Comparison of ENCODE assay signal across 34 cellular contexts in the genomic region with DNA sequence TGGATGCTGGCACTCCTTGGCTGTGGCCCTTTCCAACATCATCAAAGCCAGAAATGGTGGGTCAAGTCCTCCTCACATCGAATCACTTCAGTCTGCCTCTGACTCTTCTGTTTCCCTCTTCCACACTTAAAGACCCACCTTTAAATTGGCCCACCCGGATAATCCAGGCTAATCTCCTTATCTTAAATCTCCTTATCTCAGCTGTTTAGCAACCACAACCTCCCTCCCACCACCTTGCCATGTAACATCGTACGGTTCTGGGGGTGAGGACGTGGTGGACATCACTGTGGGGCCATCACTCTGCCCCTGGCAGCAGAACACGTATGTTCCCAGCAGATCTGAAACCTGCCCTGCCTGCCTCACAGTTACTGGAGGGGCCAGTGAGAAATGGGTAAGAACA. TPM values are rescaled to one million over a fixed set of nuclear protein-coding genes. Genes with fewer than 3 reads are reported as not detected.
"Had no signal": no experiment of that assay in that cellular context is flagged by ENCODE, and none has a peak within 500 bp of the region (broad histone marks: within the 10 kb centered on the region; RNA-seq: fewer than 3 reads in every experiment).

No MANE protein-coding gene starts in this region.

- ATAC-seq: activated CD8-positive, alpha-beta T cell treated with anti-CD3 and anti-CD28 coated beads for 36 hours; Right ventricle myocardium inferior had no signal

- H3K4me1 ChIP-seq: ascending aorta had no signal

- H3K9me3 ChIP-seq: ascending aorta had no signal

- H3K27me3 ChIP-seq: ascending aorta, cardiac muscle cell had no signal

- H3K27ac Mint-ChIP-seq: activated CD4-positive, alpha-beta T cell treated with anti-CD3 and anti-CD28 coated beads, Interleukin-2, amount 10 ng/mL, durations not matched to agents 24 days and 14 days; activated CD8-positive, alpha-beta T cell treated with anti-CD3 and anti-CD28 coated beads for 36 hours; activated naive CD4-positive, alpha-beta T cell treated with anti-CD3 and anti-CD28 coated beads, Interleukin-2, amount 50 U/mL, for 24 hours; activated naive CD8-positive, alpha-beta T cell treated with anti-CD3 and anti-CD28 coated beads, Interleukin-2, amount 10 ng/mL, durations not matched to agents 7 days and 5 days; activated T-cell treated with anti-CD3 and anti-CD28 coated beads, Interleukin-2, amount 50 U/mL, for 24 hours; activated T-helper 2 cell treated with anti-CD3 and anti-CD28 coated beads, Interferon-gamma antibody, Interleukin-2, Interleukin-4, amounts not matched to agents 10 μg/mL and 5 μg/mL and 100 μg/mL, durations not matched to agents 14 hours and 24 hours and 36 hours had no signal

- H3K4me1 Mint-ChIP-seq: activated CD4-positive, alpha-beta T cell treated with anti-CD3 and anti-CD28 coated beads, Interleukin-2, amount 10 ng/mL, durations not matched to agents 24 days and 14 days; activated naive CD8-positive, alpha-beta T cell treated with anti-CD3 and anti-CD28 coated beads, Interleukin-2, amount 10 ng/mL, durations not matched to agents 7 days and 5 days; central memory CD8-positive, alpha-beta T cell had no signal

- H3K4me3 ChIP-seq: ascending aorta, cardiac muscle cell, PC-9 had no signal

- H3K27ac ChIP-seq: ascending aorta, cardiac muscle cell, PC-9, RWPE1 had no signal

- H3K4me3 Mint-ChIP-seq: activated CD4-positive, alpha-beta T cell treated with anti-CD3 and anti-CD28 coated beads, Interleukin-2, amount 10 ng/mL, durations not matched to agents 24 days and 14 days; activated CD8-positive, alpha-beta T cell treated with anti-CD3 and anti-CD28 coated beads for 36 hours; activated naive CD4-positive, alpha-beta T cell treated with anti-CD3 and anti-CD28 coated beads, Interleukin-2, amount 50 U/mL, for 24 hours; activated naive CD8-positive, alpha-beta T cell treated with anti-CD3 and anti-CD28 coated beads, Interleukin-2, amount 10 ng/mL, durations not matched to agents 7 days and 5 days; activated T-cell treated with anti-CD3 and anti-CD28 coated beads, Interleukin-2, amount 50 U/mL, for 24 hours; central memory CD8-positive, alpha-beta T cell had no signal

- H3K9me3 Mint-ChIP-seq: activated CD4-positive, alpha-beta T cell treated with anti-CD3 and anti-CD28 coated beads, Interleukin-2, amount 10 ng/mL, durations not matched to agents 24 days and 14 days; activated CD8-positive, alpha-beta T cell treated with anti-CD3 and anti-CD28 coated beads for 36 hours; activated naive CD4-positive, alpha-beta T cell treated with anti-CD3 and anti-CD28 coated beads, Interleukin-2, amount 50 U/mL, for 24 hours; activated naive CD8-positive, alpha-beta T cell treated with anti-CD3 and anti-CD28 coated beads, Interleukin-2, amount 10 ng/mL, durations not matched to agents 7 days and 5 days; activated T-cell treated with anti-CD3 and anti-CD28 coated beads, Interleukin-2, amount 50 U/mL, for 24 hours; activated T-helper 2 cell treated with anti-CD3 and anti-CD28 coated beads, Interferon-gamma antibody, Interleukin-2, Interleukin-4, amounts not matched to agents 10 μg/mL and 5 μg/mL and 100 μg/mL, durations not matched to agents 14 hours and 24 hours and 36 hours; central memory CD8-positive, alpha-beta T cell had no signal

- DNase-seq: activated CD4-positive, alpha-beta T cell treated with anti-CD3 and anti-CD28 coated beads, Interleukin-2, amount 10 ng/mL, durations not matched to agents 24 days and 14 days; activated CD4-positive, alpha-beta T cell treated with anti-CD3 and anti-CD28 coated beads, Interleukin-2, amount 50 U/mL, for 4 hours; activated CD8-positive, alpha-beta T cell treated with anti-CD3 and anti-CD28 coated beads for 36 hours; activated gamma-delta T cell; activated naive CD4-positive, alpha-beta T cell treated with Interleukin-2 at 50 U/mL for 16 hours; activated naive CD8-positive, alpha-beta T cell treated with anti-CD3 and anti-CD28 coated beads, Interleukin-2, amount 10 ng/mL, durations not matched to agents 7 days and 5 days; activated T-cell treated with anti-CD3 and anti-CD28 coated beads, Interleukin-2, amount 50 U/mL, for 24 hours; amygdala; KG1; MM.1S; MV-4-11; NCI-H1092; NCI-H146; NCI-H187; NCI-H2029 treated with DMSO at 0.1 percent for 48 hours; NCI-H2107; NCI-H2171; NCI-H446; NCI-H510A treated with DMSO at 0.1 percent for 48 hours; NK-92 treated with Interleukin-12 subunit alpha and Interleukin-12 subunit beta, amount 100 ng/mL, for 24 hours; PC-9; SIG-M5; SW 1271; T-helper 1 cell; T-helper 2 cell; T-helper 9 cell had no signal

- H2AFZ ChIP-seq: PC-9 had no signal

- H3K36me3 ChIP-seq: cardiac muscle cell had no signal

- H3K27me3 Mint-ChIP-seq: activated T-cell treated with anti-CD3 and anti-CD28 coated beads, Interleukin-2, amount 50 U/mL, for 24 hours had no signal

- H3K4me2 ChIP-seq: PC-9 had no signal

- H3K36me3 Mint-ChIP-seq: activated naive CD4-positive, alpha-beta T cell treated with anti-CD3 and anti-CD28 coated beads, Interleukin-2, amount 50 U/mL, for 24 hours; activated naive CD8-positive, alpha-beta T cell treated with anti-CD3 and anti-CD28 coated beads, Interleukin-2, amount 10 ng/mL, durations not matched to agents 7 days and 5 days had no signal

RNA-seq across cellular contexts. Expression of gene IGFBPL1, which starts 11.5 kb away (rescaled TPM):
- total RNA-seq: activated CD4-positive, alpha-beta T cell treated with anti-CD3 and anti-CD28 coated beads, Interleukin-2, amount 10 ng/mL, durations not matched to agents 24 days and 14 days; activated CD8-positive, alpha-beta T cell treated with anti-CD3 and anti-CD28 coated beads for 36 hours; activated naive CD8-positive, alpha-beta T cell treated with anti-CD3 and anti-CD28 coated beads, Interleukin-2, amount 10 ng/mL, durations not matched to agents 7 days and 5 days; OCI-LY7; PC-9; Right ventricle myocardium inferior had no signal
